ENCODE assay signal across 27 cellular contexts in the genomic region with DNA sequence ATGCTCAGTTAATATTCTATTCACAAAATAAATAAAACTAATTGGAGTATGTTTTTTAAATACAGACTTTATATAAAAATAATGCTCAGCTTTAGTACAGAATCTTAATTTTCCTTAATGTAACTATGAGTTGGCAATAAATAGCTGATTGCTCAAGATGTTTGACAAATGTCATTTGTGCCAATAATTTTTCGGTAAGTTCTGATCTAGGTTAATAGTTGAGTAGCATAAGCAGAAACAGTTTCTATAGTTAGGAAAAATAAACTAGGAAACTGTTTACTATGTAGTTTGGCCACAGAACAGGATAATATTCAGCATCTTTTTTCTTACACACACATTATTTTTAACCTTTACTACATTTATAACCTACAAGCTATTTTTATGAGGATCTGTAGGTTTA.
"Had no signal": no experiment of that assay in that cellular context is flagged by ENCODE, and none has a peak within 500 bp of the region (broad histone marks: within the 10 kb centered on the region; RNA-seq: fewer than 3 reads in every experiment).

No MANE protein-coding gene starts in this region.

- H3K27ac ChIP-seq: left ventricle myocardium inferior, ovary, prostate gland, sigmoid colon, tibial nerve, uterus had no signal

- H3K9me3 ChIP-seq: left ventricle myocardium inferior, mucosa of descending colon, ovary, prostate gland, sigmoid colon, tibial nerve, uterus had no signal

- H3K27me3 ChIP-seq: ovary, sigmoid colon, tibial nerve, uterus had no signal

- H3K4me3 ChIP-seq: left ventricle myocardium inferior, lung, mucosa of descending colon, ovary, prostate gland, sigmoid colon, smooth muscle cell, tibial nerve, uterus had no signal

- H3K4me2 ChIP-seq: smooth muscle cell had no signal

- H3K36me3 ChIP-seq: ovary, prostate gland had no signal

- H3K27ac Mint-ChIP-seq: naive thymus-derived CD4-positive, alpha-beta T cell; natural killer cell treated with Interleukin-12 subunit alpha and Interleukin-12 subunit beta and Interleukin-15 and Interleukin-18, amount 100 ng/mL, for 72 hours; stimulated activated memory B cell treated with anti-CD40 and anti-IgM and Interleukin-4, amounts not matched to agents 10 μg/mL and 1 μg/mL and 100 μg/mL, for 72 hours; stimulated activated naive CD8-positive, alpha-beta T cell treated with anti-CD3 and anti-CD28 coated beads, Interleukin-15, amount 100 ng/mL, for 72 hours; type B pancreatic cell had no signal

- ATAC-seq: left colon; mucosa of descending colon; naive thymus-derived CD4-positive, alpha-beta T cell; natural killer cell treated with Interleukin-12 subunit alpha and Interleukin-12 subunit beta and Interleukin-15 and Interleukin-18, amount 100 ng/mL, for 72 hours; right cardiac atrium; stimulated activated memory B cell treated with anti-CD40 and anti-IgM and Interleukin-4, amounts not matched to agents 10 μg/mL and 1 μg/mL and 100 μg/mL, for 72 hours; stimulated activated naive CD8-positive, alpha-beta T cell treated with anti-CD3 and anti-CD28 coated beads, Interleukin-15, amount 100 ng/mL, for 72 hours had no signal

- H3K27me3 Mint-ChIP-seq: naive thymus-derived CD4-positive, alpha-beta T cell; natural killer cell treated with Interleukin-12 subunit alpha and Interleukin-12 subunit beta and Interleukin-15 and Interleukin-18, amount 100 ng/mL, for 72 hours; stimulated activated memory B cell treated with anti-CD40 and anti-IgM and Interleukin-4, amounts not matched to agents 10 μg/mL and 1 μg/mL and 100 μg/mL, for 72 hours; stimulated activated naive CD8-positive, alpha-beta T cell treated with anti-CD3 and anti-CD28 coated beads, Interleukin-15, amount 100 ng/mL, for 72 hours; type B pancreatic cell had no signal

- H3K4me1 ChIP-seq: prostate gland, uterus had no signal

- DNase-seq: hippocampal formation; kidney; left colon; left ventricle myocardium inferior; midbrain; mucosa of descending colon; naive thymus-derived CD4-positive, alpha-beta T cell; ovary; posterior cingulate gyrus; retina; right cardiac atrium; sigmoid colon; stimulated activated CD4-positive, alpha-beta T cell treated with anti-CD3 and anti-CD28 coated beads, Interleukin-1b, Interleukin-23, amount 100 ng/mL, for 48 hours; stimulated activated CD4-positive, alpha-beta T cell treated with anti-CD3 and anti-CD28 coated beads, Interleukin-2, amount 100 ng/mL, for 48 hours; stimulated activated CD4-positive, alpha-beta T cell treated with anti-CD3 and anti-CD28 coated beads, Interleukin-4, amount 100 ng/mL, for 4 hours; stimulated activated CD8-positive, alpha-beta memory T cell treated with anti-CD3 and anti-CD28 coated beads, Interleukin-4, amount 100 ng/mL, for 48 hours; stimulated activated naive CD4-positive, alpha-beta T cell treated with Interleukin-2 at 50 U/mL for 16 hours; stimulated activated naive CD8-positive, alpha-beta T cell treated with anti-CD3 and anti-CD28 coated beads, Interleukin-15, amount 100 ng/mL, for 72 hours; substantia nigra; uterus had no signal

- H3K4me1 Mint-ChIP-seq: naive thymus-derived CD4-positive, alpha-beta T cell; stimulated activated memory B cell treated with anti-CD40 and anti-IgM and Interleukin-4, amounts not matched to agents 10 μg/mL and 1 μg/mL and 100 μg/mL, for 72 hours; stimulated activated naive CD8-positive, alpha-beta T cell treated with anti-CD3 and anti-CD28 coated beads, Interleukin-15, amount 100 ng/mL, for 72 hours had no signal

- H3K4me3 Mint-ChIP-seq: naive thymus-derived CD4-positive, alpha-beta T cell; natural killer cell treated with Interleukin-12 subunit alpha and Interleukin-12 subunit beta and Interleukin-15 and Interleukin-18, amount 100 ng/mL, for 72 hours; stimulated activated memory B cell treated with anti-CD40 and anti-IgM and Interleukin-4, amounts not matched to agents 10 μg/mL and 1 μg/mL and 100 μg/mL, for 72 hours; stimulated activated naive CD8-positive, alpha-beta T cell treated with anti-CD3 and anti-CD28 coated beads, Interleukin-15, amount 100 ng/mL, for 72 hours; type B pancreatic cell had no signal

- H3K9me3 Mint-ChIP-seq: natural killer cell treated with Interleukin-12 subunit alpha and Interleukin-12 subunit beta and Interleukin-15 and Interleukin-18, amount 100 ng/mL, for 72 hours; stimulated activated memory B cell treated with anti-CD40 and anti-IgM and Interleukin-4, amounts not matched to agents 10 μg/mL and 1 μg/mL and 100 μg/mL, for 72 hours; stimulated activated naive CD8-positive, alpha-beta T cell treated with anti-CD3 and anti-CD28 coated beads, Interleukin-15, amount 100 ng/mL, for 72 hours; type B pancreatic cell had no signal
